In the genomic region with DNA sequence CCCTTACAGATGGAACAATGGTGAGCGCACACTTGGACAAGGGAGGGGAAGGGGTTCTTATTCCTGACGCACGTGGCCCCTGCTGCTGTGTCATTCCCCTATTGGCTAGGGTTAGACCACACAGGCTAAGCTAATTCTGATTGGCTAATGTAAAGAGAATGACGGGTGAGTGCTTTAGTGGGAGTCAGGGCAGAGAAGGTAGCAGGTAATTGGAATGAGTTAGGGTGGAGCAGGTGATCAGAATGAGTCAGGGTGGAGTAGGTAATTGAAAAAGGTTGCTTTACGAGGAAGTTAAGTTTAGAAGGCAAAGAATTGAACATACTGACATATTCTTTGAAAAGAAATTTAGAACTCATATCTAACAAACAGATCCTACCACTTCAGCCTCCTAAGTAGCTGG, we compare ENCODE assay signal across 5 cellular contexts.
DNase-seq lines count a peak whose midpoint lies in the region; ATAC-seq, FAIRE-seq and TF ChIP-seq lines count a peak whose summit lies in the region.
"Not testable (repeated sequence)": the region's sequence is repeated elsewhere in the genome, so short reads cannot be mapped to it uniquely, and the experiment has no call there.

No MANE protein-coding gene starts in this region.

- not testable (repeated sequence) for TF ChIP-seq CTCF in K562 (IDR thresholded peaks at IDR 0.05 in 2 of 3, conservative IDR thresholded peaks at IDR 0.05 in 1 of 3; ENCODE audit: insufficient read depth in 2 of 3, low read depth in 1 of 3, low read length in 3 of 3); colonic mucosa (IDR thresholded peaks at IDR 0.05); smooth muscle cell (IDR thresholded peaks at IDR 0.05; ENCODE audit: borderline replicate concordance, insufficient read depth, poor library complexity, severe bottlenecking)

- not testable (repeated sequence) for H3K27ac ChIP-seq in K562 (ENCODE audit: extremely low read depth, low read depth, low read length); mesendoderm (ENCODE audit: low read depth, low read length)
- H3K27ac ChIP-seq in colonic mucosa (peak overlapping the region; percentile 49), smooth muscle cell (ENCODE audit: low read depth) (peak overlapping the region; percentile 54)

- not testable (repeated sequence) for H4K20me1 ChIP-seq in K562 (replicated peaks; ENCODE audit: control insufficient read depth, insufficient read depth, low read length); smooth muscle cell (ENCODE audit: low read depth)

- H3K27me3 ChIP-seq in K562 (ENCODE audit: control insufficient read depth in 2 of 2, insufficient read depth in 2 of 2, low read length in 2 of 2); colonic mucosa; mesendoderm (ENCODE audit: insufficient read depth, low read length, poor library complexity); smooth muscle cell (ENCODE audit: low read depth): not testable (repeated sequence)

- peak overlapping the region; percentile 82 for H2BK120ac ChIP-seq in mesendoderm (ENCODE audit: low read depth, low read length)

- 39% methylated on average over 5 of the region's 5 CpGs for WGBS in K562 (ENCODE audit: insufficient coverage, low coverage, missing lambda C conversion rate)
- no CpG with 5 or more reads among the region's 5 CpGs for WGBS in mesendoderm (ENCODE audit: extremely low coverage, insufficient coverage, low lambda C conversion rate)
- 95% methylated on average over 5 of the region's 5 CpGs for WGBS in smooth muscle cell (ENCODE audit: low lambda C conversion rate)

- not testable (repeated sequence) for H3K9me3 ChIP-seq in K562 (replicated peaks; ENCODE audit: control insufficient read depth, insufficient read depth, low read depth, low read length); colonic mucosa; smooth muscle cell (replicated peaks; ENCODE audit: low read depth)

- H2AFZ ChIP-seq in K562 (ENCODE audit: low read depth, low read length); smooth muscle cell (ENCODE audit: low read depth): not testable (repeated sequence)

- not testable (repeated sequence) for BruUV-seq in K562 (replicated peaks; lab: Mats Ljungman, UMichigan)

- H3K79me2 ChIP-seq in K562 (ENCODE audit: control insufficient read depth, insufficient read depth, low read length); mesendoderm (ENCODE audit: control insufficient read depth, insufficient read depth, low read length); smooth muscle cell (ENCODE audit: low read depth): not testable (repeated sequence)

- H3K4ac ChIP-seq in mesendoderm (ENCODE audit: low read depth, low read length): peak overlapping the region; percentile 16

- in situ Hi-C loops in K562 (cut with MboI): not testable (repeated sequence)

- not testable (repeated sequence) for H3K9ac ChIP-seq in K562 (ENCODE audit: insufficient read depth in 1 of 2, low read depth in 2 of 2, low read length in 2 of 2); colonic mucosa (ENCODE audit: low read depth in 2 of 2, low read length in 2 of 2); mesendoderm (ENCODE audit: low read length); smooth muscle cell (ENCODE audit: low read depth)

- TF ChIP-seq RAD21 in K562 (CRISPR knock-in tag; conservative IDR thresholded peaks at IDR 0.05 in 1 of 2, IDR thresholded peaks at IDR 0.05 in 1 of 2): not testable (repeated sequence)

- not testable (repeated sequence) for H3K9me1 ChIP-seq in K562 (ENCODE audit: control insufficient read depth, insufficient read depth, low read length)

- not testable (repeated sequence) for H3K56ac ChIP-seq in mesendoderm (ENCODE audit: low read length)

- DNase-seq in K562 (ENCODE audit: extremely low read depth in 1 of 4, low spot score in 3 of 4); colonic mucosa; left colon; mesendoderm; smooth muscle cell (lab: John Stamatoyannopoulos, UW; ENCODE audit: unreplicated experiment): not testable (repeated sequence)

- not testable (repeated sequence) for H3K4me2 ChIP-seq in K562 (ENCODE audit: insufficient read depth, low read length); mesendoderm (ENCODE audit: low read length)
- H3K4me2 ChIP-seq in smooth muscle cell: peak overlapping the region; percentile 64

- not testable (repeated sequence) for H3K79me1 ChIP-seq in mesendoderm (ENCODE audit: low read length)

- ATAC-seq in K562 (0 out of 3 replicates have a peak, but pooled peaks have one; percentile 31), left colon (peak; percentile 76)

- H4K8ac ChIP-seq in mesendoderm (ENCODE audit: low read depth, low read length): not testable (repeated sequence)

- not testable (repeated sequence) for H2BK5ac ChIP-seq in mesendoderm (ENCODE audit: low read length)

- H3K23ac ChIP-seq in mesendoderm (ENCODE audit: low read length): not testable (repeated sequence)

- peaks cover 23% of the 10 kb centered on the region for H3F3A ChIP-seq in smooth muscle cell (ENCODE audit: low read depth)

- not testable (repeated sequence) for TF ChIP-seq EP300 in K562 (IDR thresholded peaks at IDR 0.05; ENCODE audit: low read length)

- H3K4me3 ChIP-seq in K562; colonic mucosa; mesendoderm (ENCODE audit: low read length); smooth muscle cell: not testable (repeated sequence)

- H2BK15ac ChIP-seq in mesendoderm (replicated peaks; ENCODE audit: low read depth): not testable (repeated sequence)

- H3K4me1 ChIP-seq in K562 (replicated peaks in 1 of 2; ENCODE audit: control insufficient read depth in 2 of 2, insufficient read depth in 2 of 2, low read length in 2 of 2); colonic mucosa: not testable (repeated sequence)
- H3K4me1 ChIP-seq in mesendoderm (ENCODE audit: control insufficient read depth, low read depth, low read length) (peaks cover 19% of the 10 kb centered on the region), smooth muscle cell (ENCODE audit: low read depth) (peaks cover 22% of the 10 kb centered on the region)

- intact Hi-C loops in K562 (cut with micrococcal nuclease); colonic mucosa (cut with DNase I); left colon (cut with DNase I, micrococcal nuclease): not testable (repeated sequence)

- not testable (repeated sequence) for H3K36me3 ChIP-seq in K562 (ENCODE audit: control insufficient read depth, insufficient read depth, low read length); colonic mucosa; mesendoderm (ENCODE audit: control insufficient read depth, insufficient read depth, low read length); smooth muscle cell (ENCODE audit: low read depth)

- FAIRE-seq in K562 (lab: Jason Lieb, UNC): not testable (repeated sequence)

- not testable (repeated sequence) for H2AK5ac ChIP-seq in mesendoderm (ENCODE audit: low read length)

- not testable (repeated sequence) for TF ChIP-seq POLR2A in K562 (conservative IDR thresholded peaks at IDR 0.05)

- POLR2A ChIA-PET in K562 (lab: Yijun Ruan, JAX): interaction anchor here (0.6 to 1.5 kb wide), 2 partner anchors 22 to 493 kb away, joined by 3 to 5 read pairs; no protein-coding TSS in a partner anchor

- H4K5ac ChIP-seq in mesendoderm (ENCODE audit: low read length): not testable (repeated sequence)

- CTCF ChIA-PET in K562 (lab: Yijun Ruan, JAX; ENCODE audit: low intra/inter-chr PET ratio): not testable (repeated sequence)

- not testable (repeated sequence) for H3K18ac ChIP-seq in mesendoderm (ENCODE audit: low read length)

TF ChIP-seq in K562, 482 proteins besides CTCF, POLR2A, EP300 and RAD21 (continues in another document):
- TF ChIP-seq, protein P1, sequence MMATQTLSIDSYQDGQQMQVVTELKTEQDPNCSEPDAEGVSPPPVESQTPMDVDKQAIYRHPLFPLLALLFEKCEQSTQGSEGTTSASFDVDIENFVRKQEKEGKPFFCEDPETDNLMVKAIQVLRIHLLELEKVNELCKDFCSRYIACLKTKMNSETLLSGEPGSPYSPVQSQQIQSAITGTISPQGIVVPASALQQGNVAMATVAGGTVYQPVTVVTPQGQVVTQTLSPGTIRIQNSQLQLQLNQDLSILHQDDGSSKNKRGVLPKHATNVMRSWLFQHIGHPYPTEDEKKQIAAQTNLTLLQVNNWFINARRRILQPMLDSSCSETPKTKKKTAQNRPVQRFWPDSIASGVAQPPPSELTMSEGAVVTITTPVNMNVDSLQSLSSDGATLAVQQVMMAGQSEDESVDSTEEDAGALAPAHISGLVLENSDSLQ (IDR thresholded peaks at IDR 0.05): peak; percentile 83
